In the genomic region with DNA sequence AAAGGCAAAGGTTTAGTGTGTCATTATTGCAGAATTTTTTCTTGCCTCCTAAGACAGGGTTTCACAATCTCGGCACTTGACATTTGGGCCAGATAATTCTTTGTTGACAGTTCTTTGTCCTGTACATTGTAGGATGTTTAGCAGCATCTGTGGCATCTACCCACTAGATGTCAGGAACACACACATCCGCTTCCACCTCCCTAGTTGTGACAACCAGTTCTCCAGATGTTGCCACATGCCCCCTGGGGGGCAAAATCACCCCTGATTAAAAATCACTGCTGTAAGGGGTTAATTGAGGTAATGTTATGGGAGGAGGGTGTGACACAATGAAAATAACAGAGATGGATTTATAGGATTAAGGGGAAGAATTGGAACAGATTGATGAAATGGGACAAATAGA, we compare ENCODE assay signal across 21 cellular contexts.
"Had no signal": no experiment of that assay in that cellular context is flagged by ENCODE, and none has a peak within 500 bp of the region (broad histone marks: within the 10 kb centered on the region; RNA-seq: fewer than 3 reads in every experiment).

No MANE protein-coding gene starts in this region.

- H3K36me3 Mint-ChIP-seq: mesothelial cell of epicardium, natural killer cell had no signal

- H3K4me3 ChIP-seq: esophagus squamous epithelium, left ventricle myocardium inferior, lower lobe of right lung, ovary, stomach, thoracic aorta, transverse colon had no signal

- H3K27me3 Mint-ChIP-seq: dendritic cell treated with granulocyte-macrophage colony-stimulating factor and Interleukin-4, amounts not matched to agents 40 ng/mL and 50 ng/mL, for 4 days; effector memory CD8-positive, alpha-beta T cell; memory B cell; progenitor cell of endocrine pancreas had no signal

- DNase-seq: effector memory CD8-positive, alpha-beta T cell; esophagus squamous epithelium; foreskin keratinocyte; kidney; left cardiac atrium; left ventricle myocardium inferior; lower lobe of right lung; natural killer cell; ovary; right cardiac atrium; small intestine; stimulated activated CD4-positive, alpha-beta T cell treated with anti-CD3 and anti-CD28 coated beads, Interleukin-12 subunit alpha, Interleukin-12 subunit beta, amount 100 ng/mL, for 4 hours; stimulated activated naive CD4-positive, alpha-beta T cell; stomach; transverse colon had no signal

- H3K27ac ChIP-seq: esophagus squamous epithelium, foreskin keratinocyte, left ventricle myocardium inferior, lower lobe of right lung, ovary, stomach, thoracic aorta, transverse colon had no signal

- H3K9me3 Mint-ChIP-seq: dendritic cell treated with granulocyte-macrophage colony-stimulating factor and Interleukin-4, amounts not matched to agents 40 ng/mL and 50 ng/mL, for 4 days; effector memory CD8-positive, alpha-beta T cell; memory B cell; mesothelial cell of epicardium; natural killer cell; neural crest cell had no signal

- ATAC-seq: effector memory CD8-positive, alpha-beta T cell; left cardiac atrium; right cardiac atrium had no signal

- H3K4me3 Mint-ChIP-seq: dendritic cell treated with granulocyte-macrophage colony-stimulating factor and Interleukin-4, amounts not matched to agents 40 ng/mL and 50 ng/mL, for 4 days; effector memory CD8-positive, alpha-beta T cell; memory B cell; mesothelial cell of epicardium; natural killer cell; neural crest cell had no signal

- H3K27ac Mint-ChIP-seq: dendritic cell treated with granulocyte-macrophage colony-stimulating factor and Interleukin-4, amounts not matched to agents 40 ng/mL and 50 ng/mL, for 4 days; effector memory CD8-positive, alpha-beta T cell; memory B cell; mesothelial cell of epicardium; progenitor cell of endocrine pancreas had no signal

- H3K9me3 ChIP-seq: esophagus squamous epithelium, left ventricle myocardium inferior, lower lobe of right lung, ovary, stomach, thoracic aorta, transverse colon had no signal

- H3K27me3 ChIP-seq: esophagus squamous epithelium, foreskin keratinocyte, ovary, stomach, transverse colon had no signal

- H3K36me3 ChIP-seq: esophagus squamous epithelium, left ventricle myocardium inferior, lower lobe of right lung, ovary, stomach, thoracic aorta, transverse colon had no signal

- H3K4me1 ChIP-seq: esophagus squamous epithelium, foreskin keratinocyte, left ventricle myocardium inferior, lower lobe of right lung had no signal
